In the genomic region with DNA sequence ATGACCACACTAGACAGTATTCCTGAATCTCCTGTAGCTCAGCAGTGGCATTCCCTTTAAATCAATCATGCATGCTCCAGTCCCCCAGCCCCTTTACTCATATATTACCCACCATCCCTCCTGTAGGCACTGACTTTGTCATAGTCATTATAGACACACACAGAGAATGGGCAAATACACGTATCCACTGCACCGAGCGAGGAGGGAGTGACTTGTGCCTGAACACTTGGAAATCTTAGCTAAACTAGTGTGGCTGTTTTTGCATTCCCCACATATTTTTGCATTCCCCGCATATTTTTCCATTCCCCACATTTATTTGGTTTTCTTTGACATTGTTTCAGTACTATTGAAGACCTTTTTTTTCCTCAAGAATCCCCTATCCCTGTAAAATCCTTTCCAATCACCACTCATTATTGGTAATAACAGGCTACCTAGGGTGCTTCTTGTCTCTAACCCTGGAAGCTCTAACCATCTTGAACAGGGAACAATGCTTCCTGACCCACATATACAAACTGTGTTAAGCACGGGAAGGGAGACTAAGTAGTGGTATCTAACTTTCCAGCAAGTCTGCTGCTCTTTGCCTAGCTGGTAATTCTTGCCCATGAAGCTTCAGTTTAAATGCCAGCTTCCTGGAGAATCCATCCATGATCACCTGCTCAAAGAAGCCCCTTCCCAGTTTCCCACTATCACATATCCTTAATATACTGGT, we compare ENCODE assay signal across 18 cellular contexts.
DNase-seq lines count a peak whose midpoint lies in the region; FAIRE-seq and TF ChIP-seq lines count a peak whose summit lies in the region.
"Had no signal": no experiment of that assay in that cellular context is flagged by ENCODE, and none has a peak within 500 bp of the region (broad histone marks: within the 10 kb centered on the region; RNA-seq: fewer than 3 reads in every experiment).

No MANE protein-coding gene starts in this region.

- no peak overlapping the region for H4K12ac ChIP-seq in trophoblast cell (ENCODE audit: low read depth, low read length)

- no peak overlapping the region for H2AK5ac ChIP-seq in trophoblast cell (ENCODE audit: low read length)

- TF ChIP-seq CTCF in fibroblast of the aortic adventitia (IDR thresholded peaks at IDR 0.05; ENCODE audit: insufficient read depth, low read length): no peak

- no peak overlapping the region for H3K18ac ChIP-seq in trophoblast cell (ENCODE audit: low read length)

- H3K23ac ChIP-seq in trophoblast cell (ENCODE audit: low read length): no peak overlapping the region

- DNase-seq in SJSA1 (ENCODE audit: low read depth in 1 of 2, low spot score in 2 of 2): peak; percentile 77 to 91
- DNase-seq in fibroblast of the aortic adventitia (ENCODE audit: low read depth): peak; percentile 28
- no peak for DNase-seq in trophoblast cell
- no peak for DNase-seq in NCI-H2227 (lab: John Stamatoyannopoulos, UW; ENCODE audit: unreplicated experiment)
- DNase-seq in NCI-H2081 (lab: John Stamatoyannopoulos, UW): no peak
- DNase-seq in stimulated activated naive CD4-positive, alpha-beta T cell treated with Interleukin-2 at 50 U/mL for 16 hours (lab: John Stamatoyannopoulos, UW): no peak
- no peak for DNase-seq in immature natural killer cell
- DNase-seq: activated CD8-positive, alpha-beta memory T cell treated with anti-CD3 and anti-CD28 coated beads for 24 hours; aorta; DND-41; esophagus squamous epithelium; left lung; naive thymus-derived CD8-positive, alpha-beta T cell; NCI-H2081 treated with DMSO at 0.1 percent for 48 hours; NCI-H526 treated with DMSO at 0.1 percent for 48 hours had no signal

- H3K9me3 Mint-ChIP-seq in immature natural killer cell: peaks cover 2 to 13% (median 6%) of the 10 kb centered on the region in 6 donors

- H3K9me3 ChIP-seq in SJSA1 (replicated peaks) (no peaks in the 10 kb centered on the region), trophoblast cell (ENCODE audit: insufficient read depth, low read depth, low read length) (no peaks in the 10 kb centered on the region)
- H3K9me3 ChIP-seq: esophagus squamous epithelium, suprapubic skin had no signal

- H3K4ac ChIP-seq in trophoblast cell (ENCODE audit: low read depth, low read length): no peak overlapping the region

- WGBS in trophoblast cell (ENCODE audit: extremely low coverage, insufficient coverage, insufficient read length): no CpG with 5 or more reads among the region's 5 CpGs

- peak overlapping the region; percentile 88 for H3K27ac ChIP-seq in SJSA1
- H3K27ac ChIP-seq in trophoblast cell (ENCODE audit: low read depth, low read length): peak overlapping the region; percentile 8
- H3K27ac ChIP-seq: esophagus squamous epithelium, left lung, suprapubic skin had no signal

- H3K4me3 Mint-ChIP-seq in immature natural killer cell: no peak overlapping the region
- H3K4me3 Mint-ChIP-seq: naive thymus-derived CD8-positive, alpha-beta T cell had no signal

- no peak overlapping the region for H3K9ac ChIP-seq in trophoblast cell (ENCODE audit: low read length)

- H3K27ac Mint-ChIP-seq in immature natural killer cell: no peak overlapping the region
- H3K27ac Mint-ChIP-seq: naive thymus-derived CD8-positive, alpha-beta T cell had no signal

- no peak overlapping the region for H2BK120ac ChIP-seq in trophoblast cell (ENCODE audit: insufficient read depth, low read length, poor library complexity)

- H3K36me3 ChIP-seq in SJSA1 (no peaks in the 10 kb centered on the region), trophoblast cell (ENCODE audit: control insufficient read depth in 1 of 2, insufficient read depth in 2 of 2, low read length in 2 of 2) (no peaks in the 10 kb centered on the region)
- H3K36me3 ChIP-seq: esophagus squamous epithelium, left lung, suprapubic skin had no signal

- H3K4me1 ChIP-seq in SJSA1 (replicated peaks) (peaks cover 39% of the 10 kb centered on the region), trophoblast cell (ENCODE audit: control insufficient read depth in 1 of 2, insufficient read depth in 2 of 2, low read length in 2 of 2) (peaks cover 9% of the 10 kb centered on the region in 2 experiments)
- H3K4me1 ChIP-seq: left lung had no signal

- H3K27me3 Mint-ChIP-seq in immature natural killer cell (ENCODE audit: low read depth in 3 of 3): peaks cover 0 to 2% (median 2%) of the 10 kb centered on the region in 3 donors

- H3K27me3 ChIP-seq in SJSA1 (replicated peaks) (no peaks in the 10 kb centered on the region), trophoblast cell (ENCODE audit: insufficient read depth, low read length) (no peaks in the 10 kb centered on the region)
- H3K27me3 ChIP-seq: esophagus squamous epithelium, left lung, suprapubic skin had no signal

- no peaks in the 10 kb centered on the region for H3K79me2 ChIP-seq in trophoblast cell (ENCODE audit: control insufficient read depth, insufficient read depth, low read length, poor library complexity)

- FAIRE-seq in G401.6 (lab: Jason Lieb, UNC): peak; percentile 99
- FAIRE-seq: GM12878 had no signal

- no peak overlapping the region for H4K8ac ChIP-seq in trophoblast cell (ENCODE audit: low read depth, low read length)

- H4K91ac ChIP-seq in trophoblast cell (ENCODE audit: low read depth, low read length): no peak overlapping the region

- H3K4me2 ChIP-seq in trophoblast cell (ENCODE audit: low read length): no peak overlapping the region

- no peaks in the 10 kb centered on the region for H3K4me1 Mint-ChIP-seq in immature natural killer cell

- no peak overlapping the region for H3K4me3 ChIP-seq in SJSA1
- no peak overlapping the region for H3K4me3 ChIP-seq in fibroblast of the aortic adventitia (ENCODE audit: low read depth, low read length)
- H3K4me3 ChIP-seq in trophoblast cell (ENCODE audit: low read depth, low read length): no peak overlapping the region
- H3K4me3 ChIP-seq: esophagus squamous epithelium, GM12878, left lung, suprapubic skin had no signal

- H2BK12ac ChIP-seq in trophoblast cell (ENCODE audit: low read length): no peak overlapping the region

- H3K14ac ChIP-seq in trophoblast cell (ENCODE audit: low read length): no peak overlapping the region

- H3K36me3 Mint-ChIP-seq in immature natural killer cell: no peaks in the 10 kb centered on the region
- H3K36me3 Mint-ChIP-seq: naive thymus-derived CD8-positive, alpha-beta T cell had no signal

- H3K79me1 ChIP-seq in trophoblast cell (ENCODE audit: low read length): peaks cover 5% of the 10 kb centered on the region

- no peak overlapping the region for H2BK5ac ChIP-seq in trophoblast cell (ENCODE audit: low read depth, low read length, poor library complexity)

- H2AFZ ChIP-seq in trophoblast cell (ENCODE audit: insufficient read depth, low read length, poor library complexity): no peak overlapping the region

Comparison
In these comparisons a context has a peak if more than half of its experiments do, and no peak if none do; other contexts are left out.
1. DNase-seq: peak in SJSA1 (2 of 2) and fibroblast of the aortic adventitia (single experiment); none in trophoblast cell (0 of 2), NCI-H2227 (single experiment), NCI-H2081 (0 of 2), stimulated activated naive CD4-positive, alpha-beta T cell treated with Interleukin-2 at 50 U/mL for 16 hours (single experiment) and immature natural killer cell (0 of 3).